Comparison of ENCODE assay signal across 36 cellular contexts in genomic region chr20:21243811-21244210, GRCh38.
"Had no signal": no experiment of that assay in that cellular context is flagged by ENCODE, and none has a peak within 500 bp of the region (broad histone marks: within the 10 kb centered on the region; RNA-seq: fewer than 3 reads in every experiment).

No MANE protein-coding gene starts in this region.

- H3K27ac Mint-ChIP-seq: activated naive CD4-positive, alpha-beta T cell treated with anti-CD3 and anti-CD28 coated beads for 36 hours; activated naive CD4-positive, alpha-beta T cell treated with anti-CD3 and anti-CD28 coated beads, Interleukin-2, amount 10 ng/mL, durations not matched to agents 7 days and 5 days; activated naive CD4-positive, alpha-beta T cell treated with anti-CD3 and anti-CD28 coated beads, Interleukin-2, amount 50 U/mL, for 24 hours; activated naive CD4-positive, alpha-beta T cell treated with anti-CD3 and anti-CD28 coated beads, Interleukin-2, amount 50 U/mL, for 72 hours; activated naive CD8-positive, alpha-beta T cell; activated naive CD8-positive, alpha-beta T cell treated with anti-CD3 and anti-CD28 coated beads for 36 hours; activated naive CD8-positive, alpha-beta T cell treated with anti-CD3 and anti-CD28 coated beads, Interleukin-2, amount 10 ng/mL, durations not matched to agents 7 days and 5 days; activated naive CD8-positive, alpha-beta T cell treated with anti-CD3 and anti-CD28 coated beads, Interleukin-2, amount 50 U/mL, for 24 hours; activated T-cell treated with anti-CD3 and anti-CD28 coated beads, Interleukin-2, amount 50 U/mL, for 24 hours; activated T-cell treated with anti-CD3 and anti-CD28 coated beads, Interleukin-2, amount 50 U/mL, for 72 hours; activated T-helper 1 cell treated with anti-CD3 and anti-CD28 coated beads, Interleukin-12 subunit alpha, Interleukin-12 subunit beta, Interleukin-2, Interleukin-4 antibody, amounts not matched to agents 30 ng/mL and 10 ng/mL and 1 ng/mL, durations not matched to agents 14 hours and 24 hours and 36 hours; activated T-helper 17 cell treated with anti-CD3 and anti-CD28 coated beads, Interleukin-2, amount 50 U/mL, for 72 hours; activated T-helper 2 cell treated with anti-CD3 and anti-CD28 coated beads, Interferon-gamma antibody, Interleukin-2, Interleukin-4, amounts not matched to agents 10 μg/mL and 5 μg/mL and 100 μg/mL, durations not matched to agents 14 hours and 24 hours and 36 hours; brain had no signal

- H3K27me3 ChIP-seq: adrenal gland, ascending aorta, body of pancreas, brain microvascular endothelial cell, breast epithelium, cardiac muscle cell had no signal

- H3K36me3 Mint-ChIP-seq: activated naive CD4-positive, alpha-beta T cell treated with anti-CD3 and anti-CD28 coated beads, Interleukin-2, amount 10 ng/mL, durations not matched to agents 7 days and 5 days; activated naive CD4-positive, alpha-beta T cell treated with anti-CD3 and anti-CD28 coated beads, Interleukin-2, amount 50 U/mL, for 72 hours; activated naive CD8-positive, alpha-beta T cell treated with anti-CD3 and anti-CD28 coated beads, Interleukin-2, amount 10 ng/mL, durations not matched to agents 7 days and 5 days had no signal

- H3K9me3 Mint-ChIP-seq: activated naive CD4-positive, alpha-beta T cell treated with anti-CD3 and anti-CD28 coated beads, Interleukin-2, amount 10 ng/mL, durations not matched to agents 7 days and 5 days; activated naive CD4-positive, alpha-beta T cell treated with anti-CD3 and anti-CD28 coated beads, Interleukin-2, amount 50 U/mL, for 24 hours; activated naive CD4-positive, alpha-beta T cell treated with anti-CD3 and anti-CD28 coated beads, Interleukin-2, amount 50 U/mL, for 72 hours; activated naive CD8-positive, alpha-beta T cell treated with anti-CD3 and anti-CD28 coated beads for 36 hours; activated naive CD8-positive, alpha-beta T cell treated with anti-CD3 and anti-CD28 coated beads, Interleukin-2, amount 10 ng/mL, durations not matched to agents 7 days and 5 days; activated naive CD8-positive, alpha-beta T cell treated with anti-CD3 and anti-CD28 coated beads, Interleukin-2, amount 50 U/mL, for 24 hours; activated T-cell treated with anti-CD3 and anti-CD28 coated beads, Interleukin-2, amount 50 U/mL, for 72 hours; activated T-helper 1 cell treated with anti-CD3 and anti-CD28 coated beads, Interleukin-12 subunit alpha, Interleukin-12 subunit beta, Interleukin-2, Interleukin-4 antibody, amounts not matched to agents 30 ng/mL and 10 ng/mL and 1 ng/mL, durations not matched to agents 14 hours and 24 hours and 36 hours; activated T-helper 17 cell treated with anti-CD3 and anti-CD28 coated beads, Interleukin-2, amount 50 U/mL, for 72 hours; activated T-helper 2 cell treated with anti-CD3 and anti-CD28 coated beads, Interferon-gamma antibody, Interleukin-2, Interleukin-4, amounts not matched to agents 10 μg/mL and 5 μg/mL and 100 μg/mL, durations not matched to agents 14 hours and 24 hours and 36 hours; central memory CD8-positive, alpha-beta T cell had no signal

- H3K9me3 ChIP-seq: adrenal gland, ascending aorta, body of pancreas, breast epithelium had no signal

- H3K27me3 Mint-ChIP-seq: activated naive CD4-positive, alpha-beta T cell treated with anti-CD3 and anti-CD28 coated beads, Interleukin-2, amount 10 ng/mL, durations not matched to agents 7 days and 5 days; activated naive CD4-positive, alpha-beta T cell treated with anti-CD3 and anti-CD28 coated beads, Interleukin-2, amount 50 U/mL, for 24 hours; activated naive CD8-positive, alpha-beta T cell; activated naive CD8-positive, alpha-beta T cell treated with anti-CD3 and anti-CD28 coated beads for 36 hours; activated naive CD8-positive, alpha-beta T cell treated with anti-CD3 and anti-CD28 coated beads, Interleukin-2, amount 10 ng/mL, durations not matched to agents 7 days and 5 days; activated naive CD8-positive, alpha-beta T cell treated with anti-CD3 and anti-CD28 coated beads, Interleukin-2, amount 50 U/mL, for 24 hours; activated T-cell treated with anti-CD3 and anti-CD28 coated beads, Interleukin-2, amount 50 U/mL, for 24 hours; activated T-helper 17 cell treated with anti-CD3 and anti-CD28 coated beads, Interleukin-2, amount 50 U/mL, for 72 hours; central memory CD8-positive, alpha-beta T cell had no signal

- H3K4me1 Mint-ChIP-seq: activated naive CD4-positive, alpha-beta T cell treated with anti-CD3 and anti-CD28 coated beads, Interleukin-2, amount 10 ng/mL, durations not matched to agents 7 days and 5 days; activated naive CD4-positive, alpha-beta T cell treated with anti-CD3 and anti-CD28 coated beads, Interleukin-2, amount 50 U/mL, for 24 hours; activated naive CD8-positive, alpha-beta T cell treated with anti-CD3 and anti-CD28 coated beads for 36 hours; activated naive CD8-positive, alpha-beta T cell treated with anti-CD3 and anti-CD28 coated beads, Interleukin-2, amount 10 ng/mL, durations not matched to agents 7 days and 5 days; activated T-helper 17 cell treated with anti-CD3 and anti-CD28 coated beads, Interleukin-2, amount 50 U/mL, for 72 hours; brain; central memory CD8-positive, alpha-beta T cell had no signal

- H3K4me1 ChIP-seq: adrenal gland, ascending aorta, body of pancreas, breast epithelium had no signal

- H3K4me3 Mint-ChIP-seq: activated naive CD4-positive, alpha-beta T cell treated with anti-CD3 and anti-CD28 coated beads for 36 hours; activated naive CD4-positive, alpha-beta T cell treated with anti-CD3 and anti-CD28 coated beads, Interleukin-2, amount 10 ng/mL, durations not matched to agents 7 days and 5 days; activated naive CD4-positive, alpha-beta T cell treated with anti-CD3 and anti-CD28 coated beads, Interleukin-2, amount 50 U/mL, for 24 hours; activated naive CD8-positive, alpha-beta T cell; activated naive CD8-positive, alpha-beta T cell treated with anti-CD3 and anti-CD28 coated beads for 36 hours; activated naive CD8-positive, alpha-beta T cell treated with anti-CD3 and anti-CD28 coated beads, Interleukin-2, amount 10 ng/mL, durations not matched to agents 7 days and 5 days; activated naive CD8-positive, alpha-beta T cell treated with anti-CD3 and anti-CD28 coated beads, Interleukin-2, amount 50 U/mL, for 24 hours; activated T-cell treated with anti-CD3 and anti-CD28 coated beads, Interleukin-2, amount 50 U/mL, for 24 hours; activated T-cell treated with anti-CD3 and anti-CD28 coated beads, Interleukin-2, amount 50 U/mL, for 72 hours; activated T-helper 1 cell treated with anti-CD3 and anti-CD28 coated beads, Interleukin-12 subunit alpha, Interleukin-12 subunit beta, Interleukin-2, Interleukin-4 antibody, amounts not matched to agents 30 ng/mL and 10 ng/mL and 1 ng/mL, durations not matched to agents 14 hours and 24 hours and 36 hours; activated T-helper 17 cell treated with anti-CD3 and anti-CD28 coated beads, Interleukin-2, amount 50 U/mL, for 72 hours; brain; central memory CD8-positive, alpha-beta T cell had no signal

- ATAC-seq: activated naive CD4-positive, alpha-beta T cell treated with anti-CD3 and anti-CD28 coated beads, Interleukin-2, amount 50 U/mL, for 72 hours; activated naive CD8-positive, alpha-beta T cell treated with anti-CD3 and anti-CD28 coated beads, Interleukin-2, amount 50 U/mL, for 24 hours; activated T-cell treated with anti-CD3 and anti-CD28 coated beads, Interleukin-2, amount 50 U/mL, for 72 hours; activated T-helper 17 cell treated with anti-CD3 and anti-CD28 coated beads, Interleukin-2, amount 50 U/mL, for 72 hours; body of pancreas had no signal

- DNase-seq: activated effector memory CD4-positive, alpha-beta T cell treated with anti-CD3 and anti-CD28 coated beads, Interleukin-2, amount 50 U/mL, for 16 hours; activated effector memory CD4-positive, alpha-beta T cell treated with Interleukin-2 at 50 U/mL for 16 hours; activated gamma-delta T cell; activated gamma-delta T cell treated with Interleukin-2 at 50 U/mL for 16 hours; activated naive CD4-positive, alpha-beta T cell; activated naive CD4-positive, alpha-beta T cell treated with anti-CD3 and anti-CD28 coated beads for 36 hours; activated naive CD4-positive, alpha-beta T cell treated with anti-CD3 and anti-CD28 coated beads, Interleukin-2, amount 10 ng/mL, durations not matched to agents 7 days and 5 days; activated naive CD4-positive, alpha-beta T cell treated with anti-CD3 and anti-CD28 coated beads, Interleukin-2, amount 50 U/mL, for 16 hours; activated naive CD4-positive, alpha-beta T cell treated with Interleukin-2 at 50 U/mL for 16 hours; activated naive CD8-positive, alpha-beta T cell treated with anti-CD3 and anti-CD28 coated beads for 36 hours; activated naive CD8-positive, alpha-beta T cell treated with anti-CD3 and anti-CD28 coated beads, Interleukin-2, amount 10 ng/mL, durations not matched to agents 7 days and 5 days; activated naive CD8-positive, alpha-beta T cell treated with anti-CD3 and anti-CD28 coated beads, Interleukin-2, amount 50 U/mL, for 24 hours; activated T-cell treated with anti-CD3 and anti-CD28 coated beads, Interleukin-2, amount 50 U/mL, for 24 hours; activated T-cell treated with anti-CD3 and anti-CD28 coated beads, Interleukin-2, amount 50 U/mL, for 48 hours; activated T-cell treated with anti-CD3 and anti-CD28 coated beads, Interleukin-2, amount 50 U/mL, for 72 hours; adrenal gland; amniotic stem cell; amygdala; anterior cingulate cortex; aorta; body of pancreas; brain microvascular endothelial cell; caudate nucleus; central memory CD4-positive, alpha-beta T cell; cerebellar nuclear complex had no signal

- H3K36me3 ChIP-seq: adrenal gland, brain microvascular endothelial cell, breast epithelium, cardiac muscle cell had no signal

- H3K4me3 ChIP-seq: adrenal gland, ascending aorta, body of pancreas, breast epithelium, cardiac muscle cell had no signal

- H3K27ac ChIP-seq: adrenal gland, ascending aorta, body of pancreas, brain microvascular endothelial cell, breast epithelium, cardiac muscle cell had no signal
